8 cellular contexts compared by ENCODE assay signal in genomic region chr13:49247722-49248432, GRCh38. TPM values are rescaled to one million over a fixed set of nuclear protein-coding genes. Genes with fewer than 3 reads are reported as not detected.
DNase-seq lines count a peak whose midpoint lies in the region; TF ChIP-seq lines count a peak whose summit lies in the region.

CDADC1 (plus strand) TSS chr13:49247925; CDS start chr13:49248038, 113 bp downstream.

- no peak within 1 kb of the TSS for H2AK5ac ChIP-seq in H9 (ENCODE audit: insufficient read length, low read length)

- H3K27ac Mint-ChIP-seq in H9 = peak within 1 kb of the TSS; percentile 96 to 98 (median 97); a peak in 6 of 7 replicates

- H4K20me1 ChIP-seq in H9 (ENCODE audit: control insufficient read depth, insufficient read depth, insufficient read length) = no peaks in the 10 kb centered on the region

- no peak within 1 kb of the TSS for H2BK5ac ChIP-seq in H9 (ENCODE audit: insufficient read length, low read length)

- peak; percentile 99 for DNase-seq in H9
- peak; percentile 98 for DNase-seq in MG63
- peak; percentile 86 to 96 for DNase-seq in SJSA1 (ENCODE audit: low read depth in 1 of 2, low spot score in 2 of 2)
- peak; percentile 93 for DNase-seq in activated naive CD4-positive, alpha-beta T cell treated with Interleukin-2 at 50 U/mL for 16 hours
- DNase-seq in foreskin melanocyte = peak; percentile 87

- no peaks in the 10 kb centered on the region; the same call in 1 of the 2 replicates for H3K36me3 ChIP-seq in ES-I3 (ENCODE audit: insufficient read depth, low read length)
- peaks cover 2% of the 10 kb centered on the region; the same call in 1 of the 2 replicates for H3K36me3 ChIP-seq in MG63
- H3K36me3 ChIP-seq in SJSA1 = peaks cover 13% of the 10 kb centered on the region; the same call in 1 of the 2 replicates
- peaks cover 4% of the 10 kb centered on the region for H3K36me3 ChIP-seq in neuron (ENCODE audit: insufficient read depth, low read length)
- H3K36me3 ChIP-seq in subcutaneous abdominal adipose tissue (ENCODE audit: control insufficient read depth in 5 of 5, insufficient read depth in 5 of 5, low read length in 5 of 5) = peaks cover 0 to 6% (median 3%) of the 10 kb centered on the region in 5 donors

- H3K9ac ChIP-seq in ES-I3 (ENCODE audit: low read depth, low read length) (peak within 1 kb of the TSS; percentile 64), H9 (ENCODE audit: extremely low read depth, insufficient read length, low read length) (peak within 1 kb of the TSS; percentile 54), subcutaneous abdominal adipose tissue (ENCODE audit: low read length in 5 of 5) (peak within 1 kb of the TSS; percentile 92 to 100 (median 95))

- H3K4me3 ChIP-seq in MG63 = peak within 1 kb of the TSS; percentile 74
- peak within 1 kb of the TSS; percentile 70 for H3K4me3 ChIP-seq in SJSA1
- H3K4me3 ChIP-seq in neuron (ENCODE audit: low read length) = peak within 1 kb of the TSS; percentile 91
- H3K4me3 ChIP-seq in subcutaneous abdominal adipose tissue (ENCODE audit: low read depth in 1 of 5, low read length in 5 of 5) = peak within 1 kb of the TSS; percentile 82 to 99 (median 92)

- TF ChIP-seq CTCF in H9 (conservative IDR thresholded peaks at IDR 0.05) = no peak

- H3K9me3 Mint-ChIP-seq in H9 = no peaks in the 10 kb centered on the region; a peak in 1 of 5 replicates

- H3K4me3 Mint-ChIP-seq in H9 = peak within 1 kb of the TSS; percentile 91 to 98

- H2BK15ac ChIP-seq in H9 (ENCODE audit: low read depth, low read length) = no peak within 1 kb of the TSS

- no peaks in the 10 kb centered on the region for H3K4me1 ChIP-seq in ES-I3 (ENCODE audit: insufficient read depth, low read length)
- H3K4me1 ChIP-seq in H9 (ENCODE audit: insufficient read depth, low read length) = no peaks in the 10 kb centered on the region
- H3K4me1 ChIP-seq in SJSA1 (replicated peaks) = peaks cover 7% of the 10 kb centered on the region
- no peaks in the 10 kb centered on the region for H3K4me1 ChIP-seq in neuron (ENCODE audit: insufficient read depth, low read length)
- peaks cover 0 to 21% (median 17%) of the 10 kb centered on the region in 5 donors for H3K4me1 ChIP-seq in subcutaneous abdominal adipose tissue (ENCODE audit: control insufficient read depth in 5 of 5, insufficient read depth in 5 of 5, low read length in 5 of 5)

- H4K91ac ChIP-seq in H9 (ENCODE audit: insufficient read length, low read depth, low read length) = no peak within 1 kb of the TSS

- no peaks in the 10 kb centered on the region for H3K36me3 Mint-ChIP-seq in H9 (ENCODE audit: insufficient read depth in 1 of 3, low read depth in 3 of 3)

- H2BK12ac ChIP-seq in H9 (ENCODE audit: insufficient read length, low read depth, low read length) = no peak within 1 kb of the TSS

- H4K5ac ChIP-seq in H9 (ENCODE audit: insufficient read length, low read depth, low read length) = no peak within 1 kb of the TSS

- H3K18ac ChIP-seq in H9 (ENCODE audit: insufficient read length, low read depth, low read length) = no peak within 1 kb of the TSS

- no peak within 1 kb of the TSS for H2BK120ac ChIP-seq in H9 (ENCODE audit: low read depth, low read length, poor library complexity, severe bottlenecking)

- H3K23ac ChIP-seq in H9 (ENCODE audit: insufficient read length, low read depth, low read length) = no peak within 1 kb of the TSS

- no peak within 1 kb of the TSS for H3K56ac ChIP-seq in H9 (ENCODE audit: insufficient read length, low read depth, low read length)

- WGBS in H9 (ENCODE audit: extremely low coverage, insufficient read length, low lambda C conversion rate) = no CpG with 5 or more reads among the region's 42 CpGs

- no peaks in the 10 kb centered on the region for H3K79me1 ChIP-seq in H9 (ENCODE audit: insufficient read depth, low read depth, low read length, poor library complexity, severe bottlenecking)

- no peak within 1 kb of the TSS for H3K4ac ChIP-seq in H9 (ENCODE audit: low read depth, low read length)

- H3K27ac ChIP-seq in H9 (ENCODE audit: insufficient read length, low read depth, low read length) (no peak within 1 kb of the TSS), SJSA1 (peak within 1 kb of the TSS; percentile 62), subcutaneous abdominal adipose tissue (ENCODE audit: low read depth, low read length) (peak within 1 kb of the TSS; percentile 92)

- H3T11ph ChIP-seq in H9 (ENCODE audit: low read length) = no peak within 1 kb of the TSS

- H2AFZ ChIP-seq in H9 (ENCODE audit: low read length) (peak within 1 kb of the TSS; percentile 63), neuron (ENCODE audit: low read depth, low read length) (peak within 1 kb of the TSS; percentile 69)

- H3K14ac ChIP-seq in H9 (ENCODE audit: insufficient read depth, low read length) = no peak within 1 kb of the TSS; the same call in 1 of the 2 replicates

- H2BK20ac ChIP-seq in H9 (ENCODE audit: low read depth, low read length, poor library complexity, severe bottlenecking) = no peak within 1 kb of the TSS

- no peak within 1 kb of the TSS for H4K8ac ChIP-seq in H9 (replicated peaks; ENCODE audit: insufficient read length, low read depth, low read length)

- no peaks in the 10 kb centered on the region; the same call in 1 of the 2 replicates for H3K27me3 Mint-ChIP-seq in H9 (ENCODE audit: low read depth)

- H3K79me2 ChIP-seq in H9 (ENCODE audit: insufficient read depth, low read length) = no peaks in the 10 kb centered on the region

- peaks cover 9% of the 10 kb centered on the region for H3K23me2 ChIP-seq in H9 (ENCODE audit: insufficient read length, low read depth, low read length, poor library complexity, severe bottlenecking)

- H3K4me1 Mint-ChIP-seq in H9 = peaks cover 13 to 14% of the 10 kb centered on the region in 2 experiments

- H3K9me3 ChIP-seq in ES-I3 (ENCODE audit: control insufficient read depth, insufficient read depth, low read length) (no peaks in the 10 kb centered on the region), H9 (ENCODE audit: control insufficient read depth, low read depth, low read length) (no peaks in the 10 kb centered on the region), MG63 (no peaks in the 10 kb centered on the region), SJSA1 (replicated peaks) (no peaks in the 10 kb centered on the region), neuron (ENCODE audit: low read length) (no peaks in the 10 kb centered on the region), subcutaneous abdominal adipose tissue (ENCODE audit: control insufficient read depth in 5 of 5, low read length in 5 of 5) (no peaks in the 10 kb centered on the region)

- H3K27me3 ChIP-seq in H9 (ENCODE audit: insufficient read depth, low read length) (no peaks in the 10 kb centered on the region), MG63 (peaks cover 6% of the 10 kb centered on the region; the same call in 1 of the 2 replicates), SJSA1 (replicated peaks) (no peaks in the 10 kb centered on the region), neuron (ENCODE audit: insufficient read depth, low read length) (no peaks in the 10 kb centered on the region), subcutaneous abdominal adipose tissue (ENCODE audit: control insufficient read depth in 5 of 5, insufficient read depth in 4 of 5, low read length in 5 of 5) (no peaks in the 10 kb centered on the region)

- H3K4me2 ChIP-seq in H9 (ENCODE audit: insufficient read depth, insufficient read length, low read length) = peak within 1 kb of the TSS; percentile 96

RNA-seq across cellular contexts. Expression of gene CDADC1, which starts in this region (rescaled TPM):
- total RNA-seq in H9 (2021) = 3.9 and 4.9 TPM in 2 replicates
- total RNA-seq in MG63 (2014; rRNA removed; shearing (Covaris generic); ENCODE audit: low replicate concordance) = 0.39 and 6.1 TPM in 2 replicates
- total RNA-seq in SJSA1 (2014; rRNA removed; shearing (Covaris generic)) = 4.6 and 9.2 TPM in 2 replicates
